11 cellular contexts compared by ENCODE assay signal in the genomic region with DNA sequence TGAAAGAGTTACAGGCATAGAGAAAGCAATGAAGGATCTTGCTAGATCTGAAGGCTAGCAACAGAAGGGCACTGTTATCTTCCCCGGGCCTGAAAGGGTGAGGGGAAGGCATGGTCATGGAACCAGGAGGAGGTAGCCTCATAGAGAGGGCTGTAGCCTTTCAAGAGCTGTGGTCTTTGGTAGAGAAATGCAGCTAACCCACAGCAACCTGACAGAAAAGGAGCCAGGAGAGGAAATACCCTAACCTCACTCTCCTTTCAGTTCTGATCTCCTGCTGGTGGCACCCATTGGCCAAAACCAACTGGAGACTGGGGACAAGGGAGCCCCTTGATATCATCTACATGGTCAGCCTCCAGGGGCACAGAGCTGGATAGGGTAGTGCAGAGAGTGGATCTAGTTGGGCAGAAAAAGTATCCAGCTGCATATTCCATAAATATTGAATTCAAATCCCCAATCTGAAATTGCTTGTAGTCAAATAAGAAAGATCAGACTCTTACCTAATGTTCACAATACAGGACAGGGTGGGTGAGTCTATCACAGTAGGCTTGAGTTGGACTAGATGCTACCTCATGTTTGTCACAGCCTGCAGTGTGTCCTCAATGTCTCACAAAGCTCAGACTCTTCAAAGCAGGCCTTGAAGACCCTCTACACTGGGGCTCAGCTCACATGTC.
A peak's percentile ranks its signal among the peaks of the same experiment; 100 is the strongest.
DNase-seq lines count a peak whose midpoint lies in the region; ATAC-seq and TF ChIP-seq lines count a peak whose summit lies in the region.
"Had no signal": no experiment of that assay in that cellular context is flagged by ENCODE, and none has a peak within 500 bp of the region (broad histone marks: within the 10 kb centered on the region; RNA-seq: fewer than 3 reads in every experiment).

No MANE protein-coding gene starts in this region.

- no peak overlapping the region for H3K9ac ChIP-seq in IMR-90 (ENCODE audit: low read depth, low read length)

- H4K20me1 ChIP-seq in IMR-90 (ENCODE audit: insufficient read depth, low read length): no peaks in the 10 kb centered on the region

- H2AFZ ChIP-seq in IMR-90 (replicated peaks; ENCODE audit: low read length, poor library complexity): peak overlapping the region; percentile 2

- no peak overlapping the region for H3K27ac ChIP-seq in IMR-90 (ENCODE audit: insufficient read depth, low read length)
- H3K27ac ChIP-seq in naive thymus-derived CD4-positive, alpha-beta T cell (ENCODE audit: low read depth, low read length): peak overlapping the region; percentile 65
- no peak overlapping the region for H3K27ac ChIP-seq in esophagus squamous epithelium
- H3K27ac ChIP-seq: RWPE1 had no signal

- H3K9me3 Mint-ChIP-seq in naive thymus-derived CD4-positive, alpha-beta T cell: peaks cover 0 to 2% (median 0%) of the 10 kb centered on the region in 11 donors

- peak overlapping the region; percentile 5; the same call in 1 of the 2 replicates for H2BK120ac ChIP-seq in IMR-90 (ENCODE audit: low read depth, low read length)

- H3K4ac ChIP-seq in IMR-90 (ENCODE audit: low read depth, low read length): peak overlapping the region; percentile 19; the same call in 1 of the 2 replicates

- H3K4me3 Mint-ChIP-seq in naive thymus-derived CD4-positive, alpha-beta T cell: peak overlapping the region in 9 of 10 donors; percentile 32 to 83 (median 51)

- H3K4me3 ChIP-seq in IMR-90 (ENCODE audit: insufficient read depth, low read depth, low read length) (no peak overlapping the region), esophagus squamous epithelium (no peak overlapping the region)
- no peak overlapping the region for H3K4me3 ChIP-seq in naive thymus-derived CD4-positive, alpha-beta T cell (ENCODE audit: low read length)

- H4K8ac ChIP-seq in IMR-90 (ENCODE audit: low read depth in 2 of 2, low read length in 2 of 2): peak overlapping the region in 1 of 2 experiments; percentile 26; a peak in 1 of 4 replicates

- H3K36me3 ChIP-seq in IMR-90 (ENCODE audit: control insufficient read depth, insufficient read depth, low read length): no peaks in the 10 kb centered on the region
- H3K36me3 ChIP-seq in naive thymus-derived CD4-positive, alpha-beta T cell (ENCODE audit: control insufficient read depth in 2 of 3, insufficient read depth in 3 of 3, low read length in 3 of 3): no peaks in the 10 kb centered on the region
- H3K36me3 ChIP-seq in esophagus squamous epithelium: no peaks in the 10 kb centered on the region

- H2AK9ac ChIP-seq in IMR-90 (replicated peaks; ENCODE audit: low read depth, low read length, poor library complexity): no peak overlapping the region

- no peaks in the 10 kb centered on the region for H3K27me3 Mint-ChIP-seq in naive thymus-derived CD4-positive, alpha-beta T cell

- H3K79me1 ChIP-seq in IMR-90 (ENCODE audit: low read depth in 1 of 2, low read length in 2 of 2): no peaks in the 10 kb centered on the region

- no peak overlapping the region for H3K23ac ChIP-seq in IMR-90 (ENCODE audit: low read depth, low read length)

- dilution Hi-C loops in IMR-90 (cut with HindIII; ENCODE audit: low sequenced_read_pairs, unreplicated experiment): no loop called here

- CTCF ChIA-PET in IMR-90 (lab: Yijun Ruan, JAX): interaction anchor here (1.2 kb wide), 1 partner anchor 16 kb away, joined by 4 read pairs; no protein-coding TSS in a partner anchor
- CTCF ChIA-PET in naive thymus-derived CD4-positive, alpha-beta T cell (lab: Charles Lee): interaction anchor here (0.6 to 1.6 kb wide), 3 partner anchors 74 to 670 kb away, joined by 3 to 5 read pairs (median 5); a partner anchor contains a TSS

- H4K5ac ChIP-seq in IMR-90 (ENCODE audit: low read depth, low read length): no peak overlapping the region

- H3K27me3 ChIP-seq in IMR-90 (ENCODE audit: control insufficient read depth, insufficient read depth, low read length) (no peaks in the 10 kb centered on the region), esophagus squamous epithelium (no peaks in the 10 kb centered on the region)
- H3K27me3 ChIP-seq in naive thymus-derived CD4-positive, alpha-beta T cell (ENCODE audit: control insufficient read depth in 2 of 2, insufficient read depth in 2 of 2, low read length in 2 of 2): no peaks in the 10 kb centered on the region

- no peak overlapping the region for H3K4me2 ChIP-seq in IMR-90 (ENCODE audit: low read depth, low read length)

- no peak overlapping the region for H3K56ac ChIP-seq in IMR-90 (ENCODE audit: extremely low read depth, insufficient read depth, low read length)

- no peak overlapping the region for H2BK15ac ChIP-seq in IMR-90 (ENCODE audit: low read depth, low read length)

- H3K4me1 ChIP-seq in IMR-90 (ENCODE audit: control insufficient read depth, insufficient read depth, low read length) (peaks cover 17% of the 10 kb centered on the region), esophagus squamous epithelium (peaks cover 0 to 27% (median 3%) of the 10 kb centered on the region in 3 donors)
- peaks cover 16 to 34% of the 10 kb centered on the region in 2 donors for H3K4me1 ChIP-seq in naive thymus-derived CD4-positive, alpha-beta T cell (ENCODE audit: control insufficient read depth in 2 of 2, insufficient read depth in 2 of 2, low read length in 2 of 2)

- TF ChIP-seq CTCF in IMR-90 (conservative IDR thresholded peaks at IDR 0.05; ENCODE audit: low read depth, low read length) (no peak), esophagus squamous epithelium (IDR thresholded peaks at IDR 0.05) (no peak)

- peaks cover 0 to 17% (median 0%) of the 10 kb centered on the region in 5 donors for H3K36me3 Mint-ChIP-seq in naive thymus-derived CD4-positive, alpha-beta T cell

- 67% methylated on average over 1 of the region's 1 CpG; no CpG with 5 or more reads in 1 of the 2 experiments for WGBS in IMR-90 (ENCODE audit: extremely low coverage in 2 of 2, insufficient read length in 1 of 2), 2 experiments
- 65 to 78% methylated on average over 1 of the region's 1 CpG for WGBS in esophagus squamous epithelium, 2 donors

- peak overlapping the region; percentile 83 to 97 (median 92) for H3K27ac Mint-ChIP-seq in naive thymus-derived CD4-positive, alpha-beta T cell

- TF ChIP-seq POLR2A in IMR-90 (IDR thresholded peaks at IDR 0.05; ENCODE audit: low read depth, low read length) (no peak), esophagus squamous epithelium (IDR thresholded peaks at IDR 0.05) (no peak)

- H2BK20ac ChIP-seq in IMR-90 (ENCODE audit: low read depth, low read length): no peak overlapping the region

- no peak overlapping the region for H2BK5ac ChIP-seq in IMR-90 (ENCODE audit: low read depth, low read length, poor library complexity, severe bottlenecking)

- DNase-seq in IMR-90: no peak
- DNase-seq in naive thymus-derived CD4-positive, alpha-beta T cell: peak in 3 of 9 donors; percentile 16 to 27 (median 17)
- no peak for DNase-seq in SIG-M5 (lab: John Stamatoyannopoulos, UW)
- no peak for DNase-seq in esophagus squamous epithelium (lab: John Stamatoyannopoulos, UW)
- no peak for DNase-seq in NCI-H526 treated with DMSO at 0.1 percent for 48 hours (lab: John Stamatoyannopoulos, UW)
- no peak for DNase-seq in CD1c-positive myeloid dendritic cell (ENCODE audit: extremely low spot score)
- DNase-seq: aorta, H7 had no signal

- no peak overlapping the region for H3K14ac ChIP-seq in IMR-90 (replicated peaks; ENCODE audit: low read depth, low read length)

- in situ Hi-C loops in IMR-90 (cut with MboI; ENCODE audit: low sequenced_read_pairs): no loop called here

- POLR2A ChIA-PET in IMR-90 (lab: Charles Lee; ENCODE audit: unreplicated experiment): interaction anchor here (0.5 kb wide), 1 partner anchor 880 kb away, joined by 3 read pairs; no protein-coding TSS in a partner anchor
- POLR2A ChIA-PET in naive thymus-derived CD4-positive, alpha-beta T cell (lab: Charles Lee): interaction anchor here (0.6 to 2.8 kb wide), 7 partner anchors 12 to 443 kb away, joined by 3 to 18 read pairs (median 4); a partner anchor contains a TSS

- peak overlapping the region; percentile 45; the same call in 1 of the 2 replicates for H2AK5ac ChIP-seq in IMR-90 (ENCODE audit: low read depth, low read length)

- no peak overlapping the region for H3K18ac ChIP-seq in IMR-90 (ENCODE audit: low read depth, low read length)

- TF ChIP-seq RAD21 in IMR-90 (IDR thresholded peaks at IDR 0.05; ENCODE audit: low read length): no peak

- BruUV-seq in IMR-90 (replicated peaks; lab: Mats Ljungman, UMichigan): no TSS peak

- peaks cover 34 to 64% (median 59%) of the 10 kb centered on the region in 7 donors for H3K4me1 Mint-ChIP-seq in naive thymus-derived CD4-positive, alpha-beta T cell

- ATAC-seq in GM18870 (IDR thresholded peaks at IDR 0.05; ENCODE audit: unreplicated experiment): peak; percentile 83
- peak; percentile 88 for ATAC-seq in GM21723 (IDR thresholded peaks at IDR 0.05; ENCODE audit: unreplicated experiment)
- no peak for ATAC-seq in IMR-90 (ENCODE audit: low read depth)
- peak; percentile 51 for ATAC-seq in naive thymus-derived CD4-positive, alpha-beta T cell

- no peak overlapping the region for H4K91ac ChIP-seq in IMR-90 (ENCODE audit: insufficient read depth, low read depth, low read length)

- H3K9me3 ChIP-seq in IMR-90 (ENCODE audit: control insufficient read depth, insufficient read depth, low read length): no peaks in the 10 kb centered on the region
- no peaks in the 10 kb centered on the region for H3K9me3 ChIP-seq in naive thymus-derived CD4-positive, alpha-beta T cell (ENCODE audit: control insufficient read depth in 2 of 3, low read length in 3 of 3)
- H3K9me3 ChIP-seq in esophagus squamous epithelium: no peaks in the 10 kb centered on the region

- intact Hi-C loops in IMR-90 (cut with micrococcal nuclease): no loop called here
- intact Hi-C loops in naive thymus-derived CD4-positive, alpha-beta T cell (cut with micrococcal nuclease): loop anchor here (1.0 to 5.0 kb wide), 8 partner anchors 41 to 163 kb away; a partner anchor contains a TSS
- intact Hi-C loops in esophagus squamous epithelium (cut with DNase I): no loop called here

- H3K9me1 ChIP-seq in IMR-90 (ENCODE audit: insufficient read depth, low read length): peaks cover 13% of the 10 kb centered on the region

TF ChIP-seq in IMR-90, 13 proteins besides CTCF, POLR2A, EP300 and RAD21 (continues in another document):
- TF ChIP-seq, protein P1, sequence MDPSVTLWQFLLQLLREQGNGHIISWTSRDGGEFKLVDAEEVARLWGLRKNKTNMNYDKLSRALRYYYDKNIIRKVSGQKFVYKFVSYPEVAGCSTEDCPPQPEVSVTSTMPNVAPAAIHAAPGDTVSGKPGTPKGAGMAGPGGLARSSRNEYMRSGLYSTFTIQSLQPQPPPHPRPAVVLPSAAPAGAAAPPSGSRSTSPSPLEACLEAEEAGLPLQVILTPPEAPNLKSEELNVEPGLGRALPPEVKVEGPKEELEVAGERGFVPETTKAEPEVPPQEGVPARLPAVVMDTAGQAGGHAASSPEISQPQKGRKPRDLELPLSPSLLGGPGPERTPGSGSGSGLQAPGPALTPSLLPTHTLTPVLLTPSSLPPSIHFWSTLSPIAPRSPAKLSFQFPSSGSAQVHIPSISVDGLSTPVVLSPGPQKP (IDR thresholded peaks at IDR 0.05; ENCODE audit: borderline replicate concordance, low read depth, low read length): no peak
- TF ChIP-seq CEBPB (IDR thresholded peaks at IDR 0.05; ENCODE audit: low read depth, low read length) (no peak), RFX5 (IDR thresholded peaks at IDR 0.05; ENCODE audit: low read depth, low read length) (no peak), RCOR1 (IDR thresholded peaks at IDR 0.05; ENCODE audit: insufficient replicate concordance, low read length) (no peak), BHLHE40 (IDR thresholded peaks at IDR 0.05; ENCODE audit: low read depth, low read length) (no peak)

Comparison
In these comparisons a context has a peak if more than half of its experiments do, and no peak if none do; other contexts are left out.
1. intact Hi-C loops: an anchor here in naive thymus-derived CD4-positive, alpha-beta T cell (1.0 to 5.0 kb wide); none called in IMR-90 and esophagus squamous epithelium.